12 cellular contexts compared by ENCODE assay signal in genomic region chr11:2804701-2805387, GRCh38.
DNase-seq lines count a peak whose midpoint lies in the region; ATAC-seq and TF ChIP-seq lines count a peak whose summit lies in the region.
"Had no signal": no experiment of that assay in that cellular context is flagged by ENCODE, and none has a peak within 500 bp of the region (broad histone marks: within the 10 kb centered on the region; RNA-seq: fewer than 3 reads in every experiment).

No MANE protein-coding gene starts in this region.

- 80 to 85% methylated on average over 14 to 19 of the region's 19 CpGs for WGBS in upper lobe of left lung, 2 donors

- H3K4me3 ChIP-seq in upper lobe of left lung = no peak overlapping the region

- peaks cover 20 to 47% (median 26%) of the 10 kb centered on the region in 4 donors for H3K4me1 ChIP-seq in upper lobe of left lung

- H3K4me1 Mint-ChIP-seq in activated T-cell treated with anti-CD3 and anti-CD28 coated beads, Interleukin-2, amount 50 U/mL, for 72 hours (ENCODE audit: low read depth) = peaks cover 11% of the 10 kb centered on the region
- H3K4me1 Mint-ChIP-seq in nephron progenitor cell = peaks cover 52% of the 10 kb centered on the region
- H3K4me1 Mint-ChIP-seq: stimulated activated memory B cell treated with anti-CD40 and anti-IgM and Interleukin-4, amounts not matched to agents 10 μg/mL and 1 μg/mL and 100 μg/mL, for 72 hours had no signal

- H3K27me3 ChIP-seq in upper lobe of left lung = no peaks in the 10 kb centered on the region

- peak; percentile 9 for DNase-seq in activated T-cell treated with anti-CD3 and anti-CD28 coated beads, Interleukin-2, amount 50 U/mL, for 1 hour
- no peak for DNase-seq in activated T-cell treated with anti-CD3 and anti-CD28 coated beads, Interleukin-2, amount 50 U/mL, for 72 hours
- DNase-seq in globus pallidus (ENCODE audit: low spot score) = peak; percentile 20
- DNase-seq in nephron progenitor cell = no peak
- peak; percentile 20 to 38 for DNase-seq in upper lobe of left lung
- no peak for DNase-seq in iPS-NIHi11 (ENCODE audit: low spot score)
- no peak for DNase-seq in H4 (ENCODE audit: low spot score)
- DNase-seq: DND-41, NCI-H446 had no signal

- peak overlapping the region in 3 of 4 donors; percentile 15 to 61 (median 41) for H3K27ac ChIP-seq in upper lobe of left lung

- TF ChIP-seq EP300 in upper lobe of left lung (IDR thresholded peaks at IDR 0.05) = no peak

- no peaks in the 10 kb centered on the region for H3K27me3 Mint-ChIP-seq in activated T-cell treated with anti-CD3 and anti-CD28 coated beads, Interleukin-2, amount 50 U/mL, for 72 hours (ENCODE audit: low read depth)
- H3K27me3 Mint-ChIP-seq in nephron progenitor cell (ENCODE audit: low read depth, poor library complexity) = peaks cover 5% of the 10 kb centered on the region
- H3K27me3 Mint-ChIP-seq: activated naive CD4-positive, alpha-beta T cell treated with anti-CD3 and anti-CD28 coated beads, Interleukin-2, amount 50 U/mL, for 24 hours; stimulated activated memory B cell treated with anti-CD40 and anti-IgM and Interleukin-4, amounts not matched to agents 10 μg/mL and 1 μg/mL and 100 μg/mL, for 72 hours had no signal

- no peaks in the 10 kb centered on the region for H3K36me3 ChIP-seq in upper lobe of left lung

- no peak overlapping the region for H3K27ac Mint-ChIP-seq in activated T-cell treated with anti-CD3 and anti-CD28 coated beads, Interleukin-2, amount 50 U/mL, for 72 hours
- H3K27ac Mint-ChIP-seq in nephron progenitor cell = peak overlapping the region; percentile 87
- H3K27ac Mint-ChIP-seq: activated naive CD4-positive, alpha-beta T cell treated with anti-CD3 and anti-CD28 coated beads, Interleukin-2, amount 50 U/mL, for 24 hours; stimulated activated memory B cell treated with anti-CD40 and anti-IgM and Interleukin-4, amounts not matched to agents 10 μg/mL and 1 μg/mL and 100 μg/mL, for 72 hours had no signal

- no peaks in the 10 kb centered on the region for H3K36me3 Mint-ChIP-seq in activated T-cell treated with anti-CD3 and anti-CD28 coated beads, Interleukin-2, amount 50 U/mL, for 72 hours (ENCODE audit: insufficient read depth in 2 of 2)
- peaks cover 4% of the 10 kb centered on the region for H3K36me3 Mint-ChIP-seq in nephron progenitor cell (ENCODE audit: low read depth)

- no peak for TF ChIP-seq CTCF in nephron progenitor cell (IDR thresholded peaks at IDR 0.05)
- no peak for TF ChIP-seq CTCF in upper lobe of left lung (IDR thresholded peaks at IDR 0.05)

- no peaks in the 10 kb centered on the region for H3K9me3 ChIP-seq in upper lobe of left lung

- no peak overlapping the region for H3K4me3 Mint-ChIP-seq in activated T-cell treated with anti-CD3 and anti-CD28 coated beads, Interleukin-2, amount 50 U/mL, for 72 hours
- peak overlapping the region; percentile 21 for H3K4me3 Mint-ChIP-seq in nephron progenitor cell
- H3K4me3 Mint-ChIP-seq: activated naive CD4-positive, alpha-beta T cell treated with anti-CD3 and anti-CD28 coated beads, Interleukin-2, amount 50 U/mL, for 24 hours; stimulated activated memory B cell treated with anti-CD40 and anti-IgM and Interleukin-4, amounts not matched to agents 10 μg/mL and 1 μg/mL and 100 μg/mL, for 72 hours had no signal

- no peak for ATAC-seq in activated T-cell treated with anti-CD3 and anti-CD28 coated beads, Interleukin-2, amount 50 U/mL, for 72 hours (replicated peaks in 1 of 2)
- ATAC-seq in upper lobe of left lung (ENCODE audit: low FRiP score in 2 of 2) (no peak), GM21717 (IDR thresholded peaks at IDR 0.05; ENCODE audit: unreplicated experiment) (no peak)
- ATAC-seq: stimulated activated memory B cell treated with anti-CD40 and anti-IgM and Interleukin-4, amounts not matched to agents 10 μg/mL and 1 μg/mL and 100 μg/mL, for 72 hours had no signal

- no peak for TF ChIP-seq POLR2A in upper lobe of left lung (IDR thresholded peaks at IDR 0.05)

- H3K9me3 Mint-ChIP-seq in activated T-cell treated with anti-CD3 and anti-CD28 coated beads, Interleukin-2, amount 50 U/mL, for 72 hours = peaks cover 0 to 2% of the 10 kb centered on the region in 2 donors
- peaks cover 10% of the 10 kb centered on the region for H3K9me3 Mint-ChIP-seq in nephron progenitor cell
- H3K9me3 Mint-ChIP-seq: activated naive CD4-positive, alpha-beta T cell treated with anti-CD3 and anti-CD28 coated beads, Interleukin-2, amount 50 U/mL, for 24 hours had no signal

Comparison
In these comparisons a context has a peak if more than half of its experiments do, and no peak if none do; other contexts are left out.
1. DNase-seq: peak in activated T-cell treated with anti-CD3 and anti-CD28 coated beads, Interleukin-2, amount 50 U/mL, for 1 hour (single experiment), globus pallidus (single experiment) and upper lobe of left lung (2 of 2); none in activated T-cell treated with anti-CD3 and anti-CD28 coated beads, Interleukin-2, amount 50 U/mL, for 72 hours (0 of 2), nephron progenitor cell (single experiment), iPS-NIHi11 (single experiment) and H4 (single experiment).